ENCODE assay signal across 8 cellular contexts in genomic region chr11:112289588-112290461, GRCh38. TPM values are rescaled to one million over a fixed set of nuclear protein-coding genes. Genes with fewer than 3 reads are reported as not detected.
DNase-seq lines count a peak whose midpoint lies in the region; ATAC-seq, FAIRE-seq and TF ChIP-seq lines count a peak whose summit lies in the region.

No MANE protein-coding gene starts in this region.

- peak overlapping the region; percentile 77 for H3K23ac ChIP-seq in neuronal stem cell (ENCODE audit: low read depth, low read length, poor library complexity)

- peaks cover 0 to 1% of the 10 kb centered on the region in 2 donors for H3K9me3 ChIP-seq in neuronal stem cell (replicated peaks in 1 of 2; ENCODE audit: control insufficient read depth in 2 of 2, insufficient read depth in 1 of 2, low read depth in 1 of 2, low read length in 2 of 2)

- no CpG with 5 or more reads among the region's 58 CpGs for WGBS in neuronal stem cell (ENCODE audit: extremely low coverage in 2 of 2, insufficient read length in 2 of 2, insufficient replicate concordance in 1 of 2), 2 donors

- peak overlapping the region; percentile 82 for H3K9ac ChIP-seq in neuronal stem cell (ENCODE audit: low read depth, low read length, poor library complexity)

- peaks cover 0 to 47% (median 14%) of the 10 kb centered on the region in 3 experiments for H3K27me3 ChIP-seq in neuronal stem cell (ENCODE audit: control insufficient read depth in 3 of 3, insufficient read depth in 3 of 3, low read depth in 1 of 3, low read length in 3 of 3)

- H2BK12ac ChIP-seq in neuronal stem cell (ENCODE audit: low read length), result peak overlapping the region; percentile 50

- FAIRE-seq in frontal cortex (lab: Jason Lieb, UNC), result no peak

- intact Hi-C loops in Calu3 (cut with micrococcal nuclease; ENCODE audit: unreplicated experiment), result loop anchor here (2.0 to 10.0 kb wide), 5 partner anchors 265 to 1002 kb away; partner anchors contain the start of gene DIXDC1

- H4K91ac ChIP-seq in neuronal stem cell (ENCODE audit: low read depth, low read length, poor library complexity), result no peak overlapping the region

- no peak overlapping the region for H2BK5ac ChIP-seq in neuronal stem cell (ENCODE audit: low read length)

- H3K4me3 Mint-ChIP-seq in Calu3 (ENCODE audit: low read depth, unreplicated experiment), result peak overlapping the region; percentile 65

- no peak overlapping the region for H3K27ac Mint-ChIP-seq in Calu3 (ENCODE audit: unreplicated experiment)

- peaks cover 0 to 3% of the 10 kb centered on the region in 2 donors for H3K4me1 ChIP-seq in neuronal stem cell (ENCODE audit: control insufficient read depth in 2 of 2, insufficient read depth in 1 of 2, low read depth in 1 of 2, low read length in 2 of 2)

- peaks cover 8% of the 10 kb centered on the region for H3K36me3 Mint-ChIP-seq in Calu3 (ENCODE audit: insufficient read depth, unreplicated experiment)

- DNase-seq in Calu3 (peak; percentile 84), HT1080 (ENCODE audit: low read depth) (peak; percentile 67), RWPE1 (ENCODE audit: low spot score) (peak; percentile 83), frontal cortex (ENCODE audit: low spot score in 2 of 2) (peak; percentile 85 to 92), neuronal stem cell (ENCODE audit: low spot score) (peak; percentile 53), substantia nigra (lab: John Stamatoyannopoulos, UW) (peak in 48 of 49 donors; percentile 37 to 88 (median 71))
- DNase-seq in activated gamma-delta T cell treated with anti-CD3 and anti-CD28 coated beads, Interleukin-2, amount 50 U/mL, for 16 hours (ENCODE audit: low read depth), result peak; percentile 73

- peak overlapping the region; percentile 10 to 77 for H3K4me3 ChIP-seq in neuronal stem cell (ENCODE audit: low read length in 2 of 2)

- POLR2A ChIA-PET in RWPE1 (lab: Yijun Ruan, JAX; ENCODE audit: low non-redundant PET), result no interaction called here

- TF ChIP-seq CTCF in Calu3 (IDR thresholded peaks at IDR 0.05; ENCODE audit: unreplicated experiment), result peak; percentile 67
- TF ChIP-seq CTCF in RWPE1 (conservative IDR thresholded peaks at IDR 0.05; ENCODE audit: low read depth), result peak; percentile 93

- H4K8ac ChIP-seq in neuronal stem cell (ENCODE audit: low read depth, low read length), result no peak overlapping the region

- no peaks in the 10 kb centered on the region for H3K79me1 ChIP-seq in neuronal stem cell (ENCODE audit: low read depth, low read length)

- H3K14ac ChIP-seq in neuronal stem cell (ENCODE audit: low read length), result no peak overlapping the region

- no peaks in the 10 kb centered on the region for H3K4me1 Mint-ChIP-seq in Calu3 (ENCODE audit: low read depth, unreplicated experiment)

- CTCF ChIA-PET in Calu3 (lab: Charles Lee), result interaction anchor here (0.8 kb wide), 1 partner anchor 1000 kb away, joined by 3 read pairs; no protein-coding TSS in a partner anchor
- CTCF ChIA-PET in RWPE1 (lab: Yijun Ruan, JAX), result interaction anchor here (0.7 to 1.6 kb wide), 4 partner anchors 10 to 1000 kb away, joined by 3 to 12 read pairs (median 6); no protein-coding TSS in a partner anchor

- H3K27me3 Mint-ChIP-seq in Calu3 (ENCODE audit: unreplicated experiment), result no peaks in the 10 kb centered on the region

- H3K4me2 ChIP-seq in neuronal stem cell (ENCODE audit: insufficient read depth, low read length, poor library complexity, severe bottlenecking), result peak overlapping the region; percentile 98

- H2BK120ac ChIP-seq in neuronal stem cell (ENCODE audit: low read depth, low read length), result no peak overlapping the region

- peak overlapping the region; percentile 54 for H3K18ac ChIP-seq in neuronal stem cell (ENCODE audit: low read length)

- no peak overlapping the region for H2BK15ac ChIP-seq in neuronal stem cell (ENCODE audit: low read length)

- BruUV-seq in Calu3 (replicated peaks; lab: Mats Ljungman, UMichigan), result no TSS peak

- H3K27ac ChIP-seq in RWPE1 (peak overlapping the region; percentile 66), neuronal stem cell (replicated peaks; ENCODE audit: low read length) (no peak overlapping the region), substantia nigra (ENCODE audit: low read depth, low read length, poor library complexity, severe bottlenecking) (peak overlapping the region; percentile 75)

- no peak overlapping the region for H3K4ac ChIP-seq in neuronal stem cell (ENCODE audit: low read length)

- peaks cover 2% of the 10 kb centered on the region for H3K9me3 Mint-ChIP-seq in Calu3 (ENCODE audit: low read depth, unreplicated experiment)

- H2AK5ac ChIP-seq in neuronal stem cell (ENCODE audit: low read depth, low read length), result no peak overlapping the region

- no peaks in the 10 kb centered on the region for H3K36me3 ChIP-seq in neuronal stem cell (replicated peaks in 1 of 2; ENCODE audit: control insufficient read depth in 2 of 2, insufficient read depth in 2 of 2, low read length in 2 of 2)

- H2AFZ ChIP-seq in neuronal stem cell (ENCODE audit: low read length), result peak overlapping the region; percentile 98

- peak; percentile 98 for ATAC-seq in GM21367 (IDR thresholded peaks at IDR 0.05; ENCODE audit: unreplicated experiment)

RNA-seq across cellular contexts. Expression of gene PLET1, which starts 29.2 kb away (rescaled TPM):
- not detected in 2 replicates for total RNA-seq in Calu3 (2022)
- not detected in 2 replicates for total RNA-seq in HT1080 (2014; rRNA removed; shearing (Covaris generic))
- polyA plus RNA-seq in HT1080 (2015; cell fraction: cytosol; rRNA removed), result not detected in 2 replicates
- not detected in 2 replicates for polyA plus RNA-seq in HT1080 (2015; cell fraction: nucleus; rRNA removed)
- total RNA-seq in frontal cortex, result not detected
- polyA plus RNA-seq in neuronal stem cell (2013, experiment 1 of 2), result not detected
- not detected for polyA plus RNA-seq in neuronal stem cell (2013, experiment 2 of 2)
